In genomic region chr17:82212331-82213250, GRCh38 we compare ENCODE assay signal across 8 cellular contexts. TPM values are rescaled to one million over a fixed set of nuclear protein-coding genes. Genes with fewer than 3 reads are reported as not detected.
DNase-seq lines count a peak whose midpoint lies in the region; ATAC-seq and TF ChIP-seq lines count a peak whose summit lies in the region.

TSS of gene CCDC57 (minus strand) at chr17:82212842. CDS start at chr17:82201944, 10,898 bp downstream.

- no peaks in the 10 kb centered on the region for H3K27me3 Mint-ChIP-seq in stimulated activated naive CD8-positive, alpha-beta T cell treated with anti-CD3 and anti-CD28 coated beads, Interleukin-15, Interleukin-2, amounts not matched to agents 100 ng/mL and 50 ng/mL, for 24 hours

- H3K9me3 ChIP-seq in AG04450 (ENCODE audit: control insufficient read depth, insufficient read depth, low read length) (no peaks in the 10 kb centered on the region; the same call in 1 of the 2 replicates), esophagus (ENCODE audit: control insufficient read depth in 2 of 2, insufficient read depth in 1 of 2, low read depth in 1 of 2, low read length in 1 of 2) (no peaks in the 10 kb centered on the region), mucosa of descending colon (no peaks in the 10 kb centered on the region)

- ATAC-seq in GM18517 (IDR thresholded peaks at IDR 0.05; ENCODE audit: unreplicated experiment) = peak; percentile 59
- peak; percentile 45 for ATAC-seq in HG03095 (IDR thresholded peaks at IDR 0.05; ENCODE audit: unreplicated experiment)
- peak; percentile 84 for ATAC-seq in mucosa of descending colon

- H3K4me3 Mint-ChIP-seq in stimulated activated naive CD8-positive, alpha-beta T cell treated with anti-CD3 and anti-CD28 coated beads, Interleukin-15, Interleukin-2, amounts not matched to agents 100 ng/mL and 50 ng/mL, for 24 hours = peak within 1 kb of the TSS; percentile 81

- CTCF ChIA-PET in AG04450 (lab: Charles Lee) = no interaction called here

- H3K9me3 Mint-ChIP-seq in stimulated activated naive CD8-positive, alpha-beta T cell treated with anti-CD3 and anti-CD28 coated beads, Interleukin-15, Interleukin-2, amounts not matched to agents 100 ng/mL and 50 ng/mL, for 24 hours = no peaks in the 10 kb centered on the region

- H3K27me3 ChIP-seq in AG04450 (ENCODE audit: control insufficient read depth, insufficient read depth, low read length) (no peaks in the 10 kb centered on the region), esophagus (ENCODE audit: control insufficient read depth in 1 of 2, insufficient read depth in 2 of 2, low read length in 2 of 2) (no peaks in the 10 kb centered on the region)

- H3K4me3 ChIP-seq in AG04450 (ENCODE audit: low read depth, low read length) = peak within 1 kb of the TSS; percentile 71
- peak within 1 kb of the TSS; percentile 81 to 84 for H3K4me3 ChIP-seq in esophagus (ENCODE audit: low read depth in 1 of 2, low read length in 2 of 2)
- H3K4me3 ChIP-seq in mucosa of descending colon = peak within 1 kb of the TSS; percentile 70

- H3K4me1 Mint-ChIP-seq in stimulated activated naive CD8-positive, alpha-beta T cell treated with anti-CD3 and anti-CD28 coated beads, Interleukin-15, Interleukin-2, amounts not matched to agents 100 ng/mL and 50 ng/mL, for 24 hours (ENCODE audit: low read depth) = peaks cover 53% of the 10 kb centered on the region

- peak within 1 kb of the TSS; percentile 85 for H3K27ac Mint-ChIP-seq in stimulated activated naive CD8-positive, alpha-beta T cell treated with anti-CD3 and anti-CD28 coated beads, Interleukin-15, Interleukin-2, amounts not matched to agents 100 ng/mL and 50 ng/mL, for 24 hours

- no peak for TF ChIP-seq CTCF in AG04450 (IDR thresholded peaks at IDR 0.05; ENCODE audit: low read depth, low read length)
- TF ChIP-seq CTCF in mucosa of descending colon (IDR thresholded peaks at IDR 0.05) = no peak

- peaks cover 2% of the 10 kb centered on the region for H3K36me3 Mint-ChIP-seq in stimulated activated naive CD8-positive, alpha-beta T cell treated with anti-CD3 and anti-CD28 coated beads, Interleukin-15, Interleukin-2, amounts not matched to agents 100 ng/mL and 50 ng/mL, for 24 hours (ENCODE audit: low read depth)

- WGBS in esophagus, 2 donors = 1% methylated on average over 84 to 116 of the region's 116 CpGs

- H3K27ac ChIP-seq in AG04450 (ENCODE audit: low read depth, low read length) = peak within 1 kb of the TSS; percentile 70
- peak within 1 kb of the TSS; percentile 47 to 61 for H3K27ac ChIP-seq in esophagus (ENCODE audit: low read depth in 2 of 2, low read length in 1 of 2)

- DNase-seq in AG04450 (ENCODE audit: low read depth, low spot score) (no peak), NCI-H748 treated with DMSO at 0.1 percent for 48 hours (lab: John Stamatoyannopoulos, UW) (peak; percentile 21), activated T-cell treated with anti-CD3 and anti-CD28 coated beads for 48 hours (ENCODE audit: low read depth) (peak; percentile 76), mucosa of descending colon (peak; percentile 74 to 88 (median 85))

- POLR2A ChIA-PET in AG04450 (lab: Yijun Ruan, JAX) = interaction anchor here (0.5 to 3.0 kb wide), 5 partner anchors 16 to 501 kb away, joined by 3 to 16 read pairs (median 3); partner anchors contain the start of genes FASN and SLC16A3

- no peaks in the 10 kb centered on the region for H3K36me3 ChIP-seq in esophagus (ENCODE audit: control insufficient read depth in 2 of 2, insufficient read depth in 2 of 2, low read length in 1 of 2)
- H3K36me3 ChIP-seq in mucosa of descending colon (ENCODE audit: low read depth) = no peaks in the 10 kb centered on the region

- intact Hi-C loops in mucosa of descending colon (cut with DNase I, micrococcal nuclease) = no loop called here

- peaks cover 16 to 28% of the 10 kb centered on the region in 2 donors for H3K4me1 ChIP-seq in esophagus (ENCODE audit: control insufficient read depth in 2 of 2, insufficient read depth in 2 of 2, low read length in 1 of 2)
- H3K4me1 ChIP-seq in mucosa of descending colon (ENCODE audit: low read depth) = peaks cover 30% of the 10 kb centered on the region

RNA-seq across cellular contexts. Expression of gene CCDC57, which starts in this region (rescaled TPM):
- polyA plus RNA-seq in AG04450 (2011; rRNA removed) (11.1 and 13.2 TPM in 2 replicates), esophagus (10 to 100 TPM; 16.3 to 33.7 TPM)
- 15.9 and 16.9 TPM in 2 replicates for polyA minus RNA-seq in AG04450 (2011; rRNA and poly(A)+ RNA removed)
- 10 to 100 TPM; 41.3 to 46.3 (median 45.4) TPM for total RNA-seq in mucosa of descending colon
